Comparison of ENCODE assay signal across 19 cellular contexts in genomic region chr7:116439005-116439404, GRCh38.
DNase-seq lines count a peak whose midpoint lies in the region; ATAC-seq and TF ChIP-seq lines count a peak whose summit lies in the region.
"Had no signal": no experiment of that assay in that cellular context is flagged by ENCODE, and none has a peak within 500 bp of the region (broad histone marks: within the 10 kb centered on the region; RNA-seq: fewer than 3 reads in every experiment).

No MANE protein-coding gene starts in this region.

- H3K4me3 ChIP-seq in left ventricle myocardium inferior (no peak overlapping the region), RWPE2 (ENCODE audit: severe bottlenecking) (no peak overlapping the region), aorta (ENCODE audit: low read length in 2 of 2) (no peak overlapping the region), MG63 (no peak overlapping the region)
- H3K4me3 ChIP-seq: BLaER1 treated with 17β-estradiol and CSF1 and Interleukin-3, amounts not matched to agents 10 nM and 100 nM had no signal

- H3K27ac ChIP-seq in left ventricle myocardium inferior (replicated peaks) (peak overlapping the region; percentile 84), RWPE2 (ENCODE audit: poor library complexity, severe bottlenecking) (peak overlapping the region; percentile 98), aorta (ENCODE audit: low read depth in 1 of 2, low read length in 2 of 2) (peak overlapping the region; percentile 57 to 71)
- H3K27ac ChIP-seq: BLaER1 treated with 17β-estradiol and CSF1 and Interleukin-3, amounts not matched to agents 10 nM and 100 nM; HL-60 had no signal

- ATAC-seq in RWPE2 (ENCODE audit: low read depth), result no peak
- ATAC-seq in left colon, result peak; percentile 71
- ATAC-seq in aorta (ENCODE audit: low FRiP score), result no peak
- ATAC-seq: CD8-positive, alpha-beta T cell had no signal

- H3K36me3 ChIP-seq in left ventricle myocardium inferior (no peaks in the 10 kb centered on the region), RWPE2 (ENCODE audit: low read depth) (no peaks in the 10 kb centered on the region), aorta (ENCODE audit: control insufficient read depth in 1 of 2, insufficient read depth in 2 of 2, low read length in 1 of 2) (no peaks in the 10 kb centered on the region), MG63 (no peaks in the 10 kb centered on the region)
- H3K36me3 ChIP-seq: BLaER1 treated with 17β-estradiol and CSF1 and Interleukin-3, amounts not matched to agents 10 nM and 100 nM had no signal

- peaks cover 70% of the 10 kb centered on the region for H3K4me1 ChIP-seq in left ventricle myocardium inferior
- H3K4me1 ChIP-seq in RWPE2 (ENCODE audit: insufficient read depth, poor library complexity, severe bottlenecking), result peaks cover 52% of the 10 kb centered on the region
- peaks cover 1 to 9% of the 10 kb centered on the region in 2 donors for H3K4me1 ChIP-seq in aorta (ENCODE audit: control insufficient read depth in 1 of 2, insufficient read depth in 2 of 2, low read length in 2 of 2)
- H3K4me1 ChIP-seq: BLaER1 treated with 17β-estradiol and CSF1 and Interleukin-3, amounts not matched to agents 10 nM and 100 nM had no signal

- DNase-seq in left ventricle myocardium inferior (no peak), cardiac septum (ENCODE audit: low spot score) (no peak), RWPE2 (ENCODE audit: low spot score) (no peak), left colon (no peak), aorta (no peak), globus pallidus (ENCODE audit: low spot score) (no peak), HT-29 (ENCODE audit: low spot score) (no peak), MG63 (no peak)
- DNase-seq: Calu3; CD8-positive, alpha-beta T cell; GF-D8; H9; Kasumi-1; MM.1S; NCI-H1092 treated with DMSO at 0.1 percent for 48 hours; NCI-H146; NCI-H2081 treated with DMSO at 0.1 percent for 48 hours had no signal

- intact Hi-C loops in left ventricle myocardium inferior (cut with micrococcal nuclease), result loop anchor here (10.0 kb wide), 1 partner anchor 146 kb away; no protein-coding TSS in a partner anchor
- intact Hi-C loops in cardiac septum (cut with DNase I), result no loop called here
- intact Hi-C loops in left colon (cut with DNase I, micrococcal nuclease), result no loop called here
- intact Hi-C loops in aorta (cut with DNase I), result loop anchor here (5.0 kb wide), 3 partner anchors 143 to 177 kb away; no protein-coding TSS in a partner anchor

- TF ChIP-seq CTCF in left ventricle myocardium inferior (IDR thresholded peaks at IDR 0.05; ENCODE audit: borderline replicate concordance) (no peak), RWPE2 (IDR thresholded peaks at IDR 0.05; ENCODE audit: poor library complexity, severe bottlenecking) (no peak)

- 60 to 67% methylated on average over 1 of the region's 1 CpG for WGBS in aorta, 2 donors

- no peaks in the 10 kb centered on the region for H3K27me3 ChIP-seq in left ventricle myocardium inferior (ENCODE audit: low read depth)
- H3K27me3 ChIP-seq in RWPE2 (ENCODE audit: insufficient read depth, poor library complexity, severe bottlenecking), result no peaks in the 10 kb centered on the region
- H3K27me3 ChIP-seq in aorta (ENCODE audit: control insufficient read depth in 1 of 2, insufficient read depth in 2 of 2, low read length in 1 of 2), result no peaks in the 10 kb centered on the region
- no peaks in the 10 kb centered on the region for H3K27me3 ChIP-seq in MG63
- H3K27me3 ChIP-seq: BLaER1 treated with 17β-estradiol and CSF1 and Interleukin-3, amounts not matched to agents 10 nM and 100 nM had no signal

- peaks cover 4% of the 10 kb centered on the region for H3K9me3 ChIP-seq in left ventricle myocardium inferior (replicated peaks)
- peaks cover 6% of the 10 kb centered on the region for H3K9me3 ChIP-seq in RWPE2 (ENCODE audit: severe bottlenecking)
- no peaks in the 10 kb centered on the region for H3K9me3 ChIP-seq in aorta (ENCODE audit: control insufficient read depth, low read length)
- peaks cover 4% of the 10 kb centered on the region for H3K9me3 ChIP-seq in MG63

Comparison
In these comparisons a context has a peak if more than half of its experiments do, and no peak if none do; other contexts are left out.
1. intact Hi-C loops: an anchor here in left ventricle myocardium inferior (10.0 kb wide) and aorta (5.0 kb wide); none called in cardiac septum and left colon.